9 cellular contexts compared by ENCODE assay signal in the genomic region with DNA sequence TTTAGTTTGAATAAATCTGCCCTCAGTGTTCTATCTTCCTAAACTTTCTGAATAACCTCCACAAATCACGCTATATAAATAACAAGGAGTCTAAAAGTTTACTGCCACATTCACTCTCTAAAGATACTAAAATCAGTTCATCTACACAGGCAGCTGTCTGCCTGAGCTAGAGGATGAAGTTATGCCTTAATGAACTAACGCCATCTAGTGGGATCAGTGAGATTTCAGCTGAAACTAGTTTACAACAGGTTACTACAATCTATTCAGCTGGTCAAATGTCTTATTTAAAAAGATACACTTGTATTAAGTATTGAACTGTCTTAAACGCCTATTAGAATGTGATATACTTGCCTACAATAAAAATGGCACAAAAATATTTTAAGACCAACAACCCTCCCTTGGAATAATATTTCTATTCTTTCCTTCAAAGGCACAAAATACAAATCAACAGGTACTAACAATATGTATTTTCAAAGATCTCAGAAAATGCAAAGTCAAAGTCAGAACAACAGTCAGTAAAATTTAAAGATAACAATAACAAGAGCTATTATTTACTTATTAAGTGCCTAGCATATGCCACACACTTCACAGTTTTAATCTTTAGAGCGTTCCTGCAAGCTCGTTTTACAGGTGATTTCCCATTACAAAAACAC.
DNase-seq lines count a peak whose midpoint lies in the region; ATAC-seq and TF ChIP-seq lines count a peak whose summit lies in the region.
"Had no signal": no experiment of that assay in that cellular context is flagged by ENCODE, and none has a peak within 500 bp of the region (broad histone marks: within the 10 kb centered on the region; RNA-seq: fewer than 3 reads in every experiment).

No MANE protein-coding gene starts in this region.

- no peaks in the 10 kb centered on the region for H3K27me3 ChIP-seq in CD4-positive, CD25-positive, alpha-beta regulatory T cell (ENCODE audit: control insufficient read depth, insufficient read depth, low read length)
- H3K27me3 ChIP-seq in SK-N-SH (ENCODE audit: insufficient read depth) = no peaks in the 10 kb centered on the region

- H3K27ac ChIP-seq in CD4-positive, CD25-positive, alpha-beta regulatory T cell (ENCODE audit: insufficient read depth, low read length, poor library complexity, severe bottlenecking) = no peak overlapping the region
- H3K27ac ChIP-seq in SK-N-SH (ENCODE audit: low read depth in 2 of 2, low read length in 1 of 2) = no peak overlapping the region

- peaks cover 17% of the 10 kb centered on the region for H3F3A ChIP-seq in SK-N-SH (replicated peaks; ENCODE audit: insufficient read depth)

- no peaks in the 10 kb centered on the region for H3K9me2 ChIP-seq in SK-N-SH

- no peak overlapping the region for H3K4me2 ChIP-seq in SK-N-SH

- no peak overlapping the region for H3K9ac ChIP-seq in SK-N-SH

- 39% methylated on average over 5 of the region's 5 CpGs for WGBS in SK-N-SH (ENCODE audit: low lambda C conversion rate)

- ATAC-seq in CD4-positive, CD25-positive, alpha-beta regulatory T cell (ENCODE audit: low read depth in 2 of 2) = peak; percentile 70 to 79
- ATAC-seq in GM18861 (IDR thresholded peaks at IDR 0.05; ENCODE audit: unreplicated experiment) (peak; percentile 67), HG03097 (IDR thresholded peaks at IDR 0.05; ENCODE audit: low FRiP score, unreplicated experiment) (no peak)

- H3K4me1 Mint-ChIP-seq in CD4-positive, CD25-positive, alpha-beta regulatory T cell = peaks cover 3 to 25% (median 10%) of the 10 kb centered on the region in 4 donors

- peak in 2 of 3 donors; percentile 63 to 79 for DNase-seq in CD4-positive, CD25-positive, alpha-beta regulatory T cell
- DNase-seq in NCI-H1105 treated with DMSO at 0.1 percent for 48 hours (lab: John Stamatoyannopoulos, UW) (peak; percentile 79), SK-N-SH (peak; percentile 65), epithelial cell of proximal tubule (ENCODE audit: low read depth) (peak; percentile 35), myocyte (ENCODE audit: low read depth) (peak; percentile 79), posterior cingulate gyrus (no peak)

- POLR2A ChIA-PET in SK-N-SH (lab: Yijun Ruan, JAX) = interaction anchor here (1.0 kb wide), 1 partner anchor 96 kb away, joined by 3 read pairs; no protein-coding TSS in a partner anchor

- H3K4me3 ChIP-seq in CD4-positive, CD25-positive, alpha-beta regulatory T cell (ENCODE audit: low read depth, low read length) = no peak overlapping the region
- H3K4me3 ChIP-seq in SK-N-SH (ENCODE audit: low read depth in 2 of 2, low read length in 1 of 2) = no peak overlapping the region; a peak in 1 of 4 replicates
- H3K4me3 ChIP-seq in epithelial cell of proximal tubule (ENCODE audit: low read depth, low read length) = no peak overlapping the region

- H3K9me3 Mint-ChIP-seq in CD4-positive, CD25-positive, alpha-beta regulatory T cell = no peaks in the 10 kb centered on the region
- H3K9me3 Mint-ChIP-seq: T-helper 1 cell treated with Interleukin-12 subunit alpha and Interleukin-12 subunit beta and Interleukin-4 antibody, amounts not matched to agents 30 μg/mL and 1 μg/mL, for 36 hours had no signal

- no peak overlapping the region for H3K4me3 Mint-ChIP-seq in CD4-positive, CD25-positive, alpha-beta regulatory T cell
- H3K4me3 Mint-ChIP-seq: T-helper 1 cell treated with Interleukin-12 subunit alpha and Interleukin-12 subunit beta and Interleukin-4 antibody, amounts not matched to agents 30 μg/mL and 1 μg/mL, for 36 hours had no signal

- CTCF ChIA-PET in SK-N-SH (lab: Yijun Ruan, JAX) = interaction anchor here (0.6 to 2.6 kb wide), 56 partner anchors 8 to 303 kb away, joined by 3 to 93 read pairs (median 4); a partner anchor contains a TSS

- H3K27ac Mint-ChIP-seq in CD4-positive, CD25-positive, alpha-beta regulatory T cell = peak overlapping the region in 1 of 3 donors; percentile 82
- H3K27ac Mint-ChIP-seq: T-helper 1 cell treated with Interleukin-12 subunit alpha and Interleukin-12 subunit beta and Interleukin-4 antibody, amounts not matched to agents 30 μg/mL and 1 μg/mL, for 36 hours had no signal

- peaks cover 15% of the 10 kb centered on the region; the same call in 1 of the 2 replicates for H4K20me1 ChIP-seq in SK-N-SH (ENCODE audit: insufficient read depth)

- TF ChIP-seq CTCF in SK-N-SH (IDR thresholded peaks at IDR 0.05) (peak; percentile 86), epithelial cell of proximal tubule (conservative IDR thresholded peaks at IDR 0.05; ENCODE audit: low read depth, low read length) (peak; percentile 85)

- no peaks in the 10 kb centered on the region for H3K36me3 Mint-ChIP-seq in CD4-positive, CD25-positive, alpha-beta regulatory T cell

- no peaks in the 10 kb centered on the region for H3K27me3 Mint-ChIP-seq in CD4-positive, CD25-positive, alpha-beta regulatory T cell

- no peak overlapping the region for H2AFZ ChIP-seq in SK-N-SH (ENCODE audit: low read depth)

- H3K79me2 ChIP-seq in SK-N-SH (ENCODE audit: insufficient read depth) = peaks cover 9% of the 10 kb centered on the region

- no peaks in the 10 kb centered on the region for H3K36me3 ChIP-seq in CD4-positive, CD25-positive, alpha-beta regulatory T cell (ENCODE audit: control insufficient read depth, insufficient read depth, low read length)
- H3K36me3 ChIP-seq in SK-N-SH (replicated peaks in 1 of 2; ENCODE audit: control insufficient read depth in 1 of 2, insufficient read depth in 2 of 2, low read length in 1 of 2) = no peaks in the 10 kb centered on the region

- intact Hi-C loops in posterior cingulate gyrus (cut with DNase I) = loop anchor here (1.0 to 2.0 kb wide), 2 partner anchors 41 to 134 kb away; no protein-coding TSS in a partner anchor

- H3K9me3 ChIP-seq in CD4-positive, CD25-positive, alpha-beta regulatory T cell (ENCODE audit: control insufficient read depth in 2 of 2, low read length in 2 of 2) = no peaks in the 10 kb centered on the region
- no peaks in the 10 kb centered on the region for H3K9me3 ChIP-seq in SK-N-SH

- H3K4me1 ChIP-seq in CD4-positive, CD25-positive, alpha-beta regulatory T cell (ENCODE audit: control insufficient read depth, insufficient read depth, low read length, poor library complexity, severe bottlenecking) = no peaks in the 10 kb centered on the region
- H3K4me1 ChIP-seq in SK-N-SH (ENCODE audit: control insufficient read depth in 1 of 2, insufficient read depth in 2 of 2, low read depth in 1 of 2, low read length in 1 of 2) = peaks cover 0 to 27% of the 10 kb centered on the region in 2 experiments; a peak in 2 of 4 replicates

- TF ChIP-seq EP300 in SK-N-SH (IDR thresholded peaks at IDR 0.05; ENCODE audit: borderline replicate concordance in 1 of 2, low read depth in 1 of 2, low read length in 1 of 2) = no peak

- peak; percentile 94 for TF ChIP-seq RAD21 in SK-N-SH (IDR thresholded peaks at IDR 0.05; ENCODE audit: low read length)

TF ChIP-seq in SK-N-SH, 30 proteins besides CTCF, POLR2A, EP300 and RAD21:
- TF ChIP-seq, protein P1, sequence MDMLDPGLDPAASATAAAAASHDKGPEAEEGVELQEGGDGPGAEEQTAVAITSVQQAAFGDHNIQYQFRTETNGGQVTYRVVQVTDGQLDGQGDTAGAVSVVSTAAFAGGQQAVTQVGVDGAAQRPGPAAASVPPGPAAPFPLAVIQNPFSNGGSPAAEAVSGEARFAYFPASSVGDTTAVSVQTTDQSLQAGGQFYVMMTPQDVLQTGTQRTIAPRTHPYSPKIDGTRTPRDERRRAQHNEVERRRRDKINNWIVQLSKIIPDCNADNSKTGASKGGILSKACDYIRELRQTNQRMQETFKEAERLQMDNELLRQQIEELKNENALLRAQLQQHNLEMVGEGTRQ (IDR thresholded peaks at IDR 0.05; ENCODE audit: borderline replicate concordance, low read depth, low read length) = no peak
- TF ChIP-seq GATA2 (CRISPR knock-in tag; IDR thresholded peaks at IDR 0.05) (0 out of 2 replicates have a peak, but pooled peaks have one; percentile 15), SMC3 (IDR thresholded peaks at IDR 0.05; ENCODE audit: low read depth, low read length) (peak; percentile 75)

Comparison
In these comparisons a context has a peak if more than half of its experiments do, and no peak if none do; other contexts are left out.
1. DNase-seq: peak in CD4-positive, CD25-positive, alpha-beta regulatory T cell (2 of 3), NCI-H1105 treated with DMSO at 0.1 percent for 48 hours (single experiment), SK-N-SH (single experiment), epithelial cell of proximal tubule (single experiment) and myocyte (single experiment); none in posterior cingulate gyrus (0 of 10).